In the genomic region with DNA sequence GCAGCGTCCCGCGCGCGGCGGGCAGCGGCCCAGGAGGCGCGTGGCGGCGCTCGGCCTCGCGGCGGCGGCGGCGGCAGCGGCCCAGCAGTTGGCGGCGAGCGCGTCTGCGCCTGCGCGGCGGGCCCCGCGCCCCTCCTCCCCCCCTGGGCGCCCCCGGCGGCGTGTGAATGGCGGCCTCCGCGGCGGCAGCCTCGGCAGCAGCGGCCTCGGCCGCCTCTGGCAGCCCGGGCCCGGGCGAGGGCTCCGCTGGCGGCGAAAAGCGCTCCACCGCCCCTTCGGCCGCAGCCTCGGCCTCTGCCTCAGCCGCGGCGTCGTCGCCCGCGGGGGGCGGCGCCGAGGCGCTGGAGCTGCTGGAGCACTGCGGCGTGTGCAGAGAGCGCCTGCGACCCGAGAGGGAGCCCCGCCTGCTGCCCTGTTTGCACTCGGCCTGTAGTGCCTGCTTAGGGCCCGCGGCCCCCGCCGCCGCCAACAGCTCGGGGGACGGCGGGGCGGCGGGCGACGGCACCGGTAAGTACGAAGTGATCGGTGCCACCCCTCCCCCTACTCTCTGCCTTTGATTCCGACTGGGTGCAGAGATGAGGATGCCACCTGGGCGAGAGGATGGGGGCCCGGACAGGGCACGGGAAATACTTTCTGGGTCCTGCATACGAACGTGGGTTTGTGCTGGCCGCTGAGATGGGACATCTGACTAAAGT, we compare ENCODE assay signal across 8 cellular contexts. TPM values are rescaled to one million over a fixed set of nuclear protein-coding genes. Genes with fewer than 3 reads are reported as not detected.
DNase-seq lines count a peak whose midpoint lies in the region; ATAC-seq and TF ChIP-seq lines count a peak whose summit lies in the region.

No MANE protein-coding gene starts in this region.

- POLR2A ChIA-PET in SK-N-SH (lab: Yijun Ruan, JAX), result interaction anchor here (0.9 to 4.0 kb wide), 5 partner anchors 9 to 68 kb away, joined by 3 to 45 read pairs (median 23); partner anchors contain the start of genes CHMP2A, UBE2M and ZBTB45

- H3K9ac ChIP-seq in SK-N-SH (peak overlapping the region; percentile 82), mucosa of rectum (ENCODE audit: low read depth in 1 of 2, low read length in 2 of 2) (peak overlapping the region; percentile 79 to 83)

- H3K36me3 ChIP-seq in SK-N-SH (replicated peaks in 1 of 2; ENCODE audit: control insufficient read depth in 1 of 2, insufficient read depth in 2 of 2, low read length in 1 of 2), result peaks cover 31 to 42% of the 10 kb centered on the region in 2 experiments
- peaks cover 26 to 41% of the 10 kb centered on the region in 2 donors for H3K36me3 ChIP-seq in mucosa of rectum (ENCODE audit: control insufficient read depth in 2 of 2, insufficient read depth in 2 of 2, low read length in 2 of 2)
- peaks cover 28 to 38% (median 36%) of the 10 kb centered on the region in 3 donors for H3K36me3 ChIP-seq in tibial artery

- H2AFZ ChIP-seq in SK-N-SH (ENCODE audit: low read depth), result no peak overlapping the region

- H3K27ac ChIP-seq in SK-N-SH (ENCODE audit: low read depth in 2 of 2, low read length in 1 of 2) (peak overlapping the region; percentile 91 to 97), mucosa of rectum (ENCODE audit: low read depth in 2 of 2, low read length in 2 of 2) (peak overlapping the region; percentile 98), tibial artery (peak overlapping the region; percentile 94 to 95)

- no peak; the same call in 1 of the 3 replicates for ATAC-seq in SK-N-SH treated with all-trans-retinoic acid at 6 μM for 48 hours
- ATAC-seq in HG02973 (IDR thresholded peaks at IDR 0.05; ENCODE audit: unreplicated experiment), result peak; percentile 39

- H4K20me1 ChIP-seq in SK-N-SH (ENCODE audit: insufficient read depth), result peaks cover 51% of the 10 kb centered on the region

- peak; percentile 96 for DNase-seq in SK-N-SH
- peak; percentile 69 for DNase-seq in T follicular helper cell (ENCODE audit: low read depth)
- peak; percentile 65 for DNase-seq in effector CD4-positive, alpha-beta T cell
- DNase-seq in tibial artery, result no peak
- no peak for DNase-seq in NCI-H146 treated with DMSO at 0.1 percent for 48 hours (lab: John Stamatoyannopoulos, UW; ENCODE audit: unreplicated experiment)

- peaks cover 11 to 20% of the 10 kb centered on the region in 2 experiments; a peak in 3 of 4 replicates for H3K4me1 ChIP-seq in SK-N-SH (ENCODE audit: control insufficient read depth in 1 of 2, insufficient read depth in 2 of 2, low read depth in 1 of 2, low read length in 1 of 2)
- peaks cover 16% of the 10 kb centered on the region in 2 donors for H3K4me1 ChIP-seq in mucosa of rectum (ENCODE audit: control insufficient read depth in 2 of 2, insufficient read depth in 2 of 2, low read length in 2 of 2)
- H3K4me1 ChIP-seq in tibial artery, result peaks cover 4 to 35% (median 28%) of the 10 kb centered on the region in 4 donors

- CTCF ChIA-PET in SK-N-SH (lab: Yijun Ruan, JAX), result interaction anchor here (1.3 to 2.3 kb wide), 4 partner anchors 10 to 31 kb away, joined by 4 to 10 read pairs (median 5); partner anchors contain the start of genes CHMP2A and ZBTB45

- 1% methylated on average over 12 of the region's 92 CpGs for WGBS in SK-N-SH (ENCODE audit: low lambda C conversion rate)

- peak overlapping the region; percentile 99 for H3K4me2 ChIP-seq in SK-N-SH

- H3K4me3 ChIP-seq in SK-N-SH (ENCODE audit: low read depth in 2 of 2, low read length in 1 of 2) (peak overlapping the region; percentile 94 to 97), mucosa of rectum (ENCODE audit: low read length in 2 of 2) (peak overlapping the region; percentile 76 to 87), tibial artery (peak overlapping the region; percentile 80 to 96)

- TF ChIP-seq EP300 in SK-N-SH (IDR thresholded peaks at IDR 0.05; ENCODE audit: borderline replicate concordance in 1 of 2, low read depth in 1 of 2, low read length in 1 of 2), result no peak

- H3K9me3 ChIP-seq in SK-N-SH, result no peaks in the 10 kb centered on the region
- H3K9me3 ChIP-seq in mucosa of rectum (ENCODE audit: control insufficient read depth in 2 of 2, low read length in 2 of 2), result no peaks in the 10 kb centered on the region
- H3K9me3 ChIP-seq in tibial artery, result no peaks in the 10 kb centered on the region

- no peaks in the 10 kb centered on the region for H3K9me2 ChIP-seq in SK-N-SH

- peaks cover 51% of the 10 kb centered on the region for H3K79me2 ChIP-seq in SK-N-SH (ENCODE audit: insufficient read depth)

- peaks cover 12% of the 10 kb centered on the region for H3F3A ChIP-seq in SK-N-SH (replicated peaks; ENCODE audit: insufficient read depth)

- TF ChIP-seq CTCF in SK-N-SH (IDR thresholded peaks at IDR 0.05), result no peak
- no peak for TF ChIP-seq CTCF in tibial artery (IDR thresholded peaks at IDR 0.05)

- no peaks in the 10 kb centered on the region for H3K27me3 ChIP-seq in SK-N-SH (ENCODE audit: insufficient read depth)
- H3K27me3 ChIP-seq in mucosa of rectum (ENCODE audit: control insufficient read depth in 2 of 2, insufficient read depth in 2 of 2, low read length in 2 of 2), result no peaks in the 10 kb centered on the region
- peaks cover 0 to under 1% of the 10 kb centered on the region in 2 donors for H3K27me3 ChIP-seq in tibial artery

- intact Hi-C loops in tibial artery (cut with DNase I; ENCODE audit: low total_unique reads), result no loop called here

- TF ChIP-seq RAD21 in SK-N-SH (IDR thresholded peaks at IDR 0.05; ENCODE audit: low read length), result no peak

TF ChIP-seq in SK-N-SH, 30 proteins besides CTCF, POLR2A, EP300 and RAD21:
- TF ChIP-seq SMC3 (IDR thresholded peaks at IDR 0.05; ENCODE audit: low read depth, low read length) (no peak), YY1 (IDR thresholded peaks at IDR 0.05; ENCODE audit: low read depth) (peak; percentile 54; the same call in 1 of the 2 replicates)

TF ChIP-seq in SK-N-SH treated with all-trans-retinoic acid at 6 μM for 48 hours, 23 proteins besides CTCF, POLR2A, EP300 and RAD21 (continues in another document):
- TF ChIP-seq ZNF70 (CRISPR knock-in tag; IDR thresholded peaks at IDR 0.05), result no peak
- no peak for TF ChIP-seq ESRRG (CRISPR knock-in tag; IDR thresholded peaks at IDR 0.05)
- no peak for TF ChIP-seq BACH2 (CRISPR knock-in tag; IDR thresholded peaks at IDR 0.05; ENCODE audit: borderline replicate concordance)
- TF ChIP-seq ZNF8 (CRISPR knock-in tag; IDR thresholded peaks at IDR 0.05), result no peak
- TF ChIP-seq ARNTL (CRISPR knock-in tag; IDR thresholded peaks at IDR 0.05; ENCODE audit: borderline replicate concordance, low read depth), result no peak
- TF ChIP-seq, protein P1, sequence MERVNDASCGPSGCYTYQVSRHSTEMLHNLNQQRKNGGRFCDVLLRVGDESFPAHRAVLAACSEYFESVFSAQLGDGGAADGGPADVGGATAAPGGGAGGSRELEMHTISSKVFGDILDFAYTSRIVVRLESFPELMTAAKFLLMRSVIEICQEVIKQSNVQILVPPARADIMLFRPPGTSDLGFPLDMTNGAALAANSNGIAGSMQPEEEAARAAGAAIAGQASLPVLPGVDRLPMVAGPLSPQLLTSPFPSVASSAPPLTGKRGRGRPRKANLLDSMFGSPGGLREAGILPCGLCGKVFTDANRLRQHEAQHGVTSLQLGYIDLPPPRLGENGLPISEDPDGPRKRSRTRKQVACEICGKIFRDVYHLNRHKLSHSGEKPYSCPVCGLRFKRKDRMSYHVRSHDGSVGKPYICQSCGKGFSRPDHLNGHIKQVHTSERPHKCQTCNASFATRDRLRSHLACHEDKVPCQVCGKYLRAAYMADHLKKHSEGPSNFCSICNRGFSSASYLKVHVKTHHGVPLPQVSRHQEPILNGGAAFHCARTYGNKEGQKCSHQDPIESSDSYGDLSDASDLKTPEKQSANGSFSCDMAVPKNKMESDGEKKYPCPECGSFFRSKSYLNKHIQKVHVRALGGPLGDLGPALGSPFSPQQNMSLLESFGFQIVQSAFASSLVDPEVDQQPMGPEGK (CRISPR knock-in tag; IDR thresholded peaks at IDR 0.05; ENCODE audit: borderline replicate concordance), result no peak
- TF ChIP-seq, protein P2, sequence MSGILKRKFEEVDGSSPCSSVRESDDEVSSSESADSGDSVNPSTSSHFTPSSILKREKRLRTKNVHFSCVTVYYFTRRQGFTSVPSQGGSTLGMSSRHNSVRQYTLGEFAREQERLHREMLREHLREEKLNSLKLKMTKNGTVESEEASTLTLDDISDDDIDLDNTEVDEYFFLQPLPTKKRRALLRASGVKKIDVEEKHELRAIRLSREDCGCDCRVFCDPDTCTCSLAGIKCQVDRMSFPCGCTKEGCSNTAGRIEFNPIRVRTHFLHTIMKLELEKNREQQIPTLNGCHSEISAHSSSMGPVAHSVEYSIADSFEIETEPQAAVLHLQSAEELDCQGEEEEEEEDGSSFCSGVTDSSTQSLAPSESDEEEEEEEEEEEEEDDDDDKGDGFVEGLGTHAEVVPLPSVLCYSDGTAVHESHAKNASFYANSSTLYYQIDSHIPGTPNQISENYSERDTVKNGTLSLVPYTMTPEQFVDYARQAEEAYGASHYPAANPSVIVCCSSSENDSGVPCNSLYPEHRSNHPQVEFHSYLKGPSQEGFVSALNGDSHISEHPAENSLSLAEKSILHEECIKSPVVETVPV (CRISPR knock-in tag; IDR thresholded peaks at IDR 0.05), result no peak
- TF ChIP-seq ZNF565 (CRISPR knock-in tag; conservative IDR thresholded peaks at IDR 0.05; ENCODE audit: low read depth), result no peak
- no peak for TF ChIP-seq TCF4 (CRISPR knock-in tag; IDR thresholded peaks at IDR 0.05; ENCODE audit: borderline replicate concordance)

RNA-seq across cellular contexts. Expression of gene TRIM28, which starts 0.9 kb away (rescaled TPM):
- polyA plus RNA-seq in SK-N-SH (2012; rRNA removed), result 321 and 594 TPM in 2 replicates
- 191 and 231 TPM in 2 replicates for polyA plus RNA-seq in SK-N-SH (2012; cell fraction: cytosol; rRNA removed)
- 1,222 and 1,964 TPM in 2 replicates for polyA plus RNA-seq in SK-N-SH (2012; cell fraction: nucleus; rRNA removed)

RNA-seq across cellular contexts. Expression of gene CHMP2A, which starts 10.2 kb away (rescaled TPM):
- polyA plus RNA-seq in SK-N-SH (2012; rRNA removed), result 308 and 381 TPM in 2 replicates
- polyA plus RNA-seq in SK-N-SH (2012; cell fraction: cytosol; rRNA removed), result 350 and 388 TPM in 2 replicates
- 218 and 251 TPM in 2 replicates for polyA plus RNA-seq in SK-N-SH (2012; cell fraction: nucleus; rRNA removed)

RNA-seq across cellular contexts. Expression of gene UBE2M, which starts 13.7 kb away (rescaled TPM):
- polyA plus RNA-seq in SK-N-SH (2012; rRNA removed), result 109 and 135 TPM in 2 replicates
- polyA plus RNA-seq in SK-N-SH (2012; cell fraction: cytosol; rRNA removed), result 102 and 103 TPM in 2 replicates
- 128 and 133 TPM in 2 replicates for polyA plus RNA-seq in SK-N-SH (2012; cell fraction: nucleus; rRNA removed)

RNA-seq across cellular contexts. Expression of gene ZBTB45, which starts 25.1 kb away (rescaled TPM):
- 7.9 and 11.3 TPM in 2 replicates for polyA plus RNA-seq in SK-N-SH (2012; rRNA removed)
- polyA plus RNA-seq in SK-N-SH (2012; cell fraction: cytosol; rRNA removed), result 4.4 and 6.0 TPM in 2 replicates
- polyA plus RNA-seq in SK-N-SH (2012; cell fraction: nucleus; rRNA removed), result 21.0 and 30.6 TPM in 2 replicates

RNA-seq across cellular contexts. Expression of gene MZF1, which starts 28.4 kb away (rescaled TPM):
- 31.8 and 38.4 TPM in 2 replicates for polyA plus RNA-seq in SK-N-SH (2012; rRNA removed)
- polyA plus RNA-seq in SK-N-SH (2012; cell fraction: cytosol; rRNA removed), result 7.0 and 10.2 TPM in 2 replicates
- 308 and 351 TPM in 2 replicates for polyA plus RNA-seq in SK-N-SH (2012; cell fraction: nucleus; rRNA removed)

Comparison
In these comparisons a context has a peak if more than half of its experiments do, and no peak if none do; other contexts are left out.
1. DNase-seq: peak in SK-N-SH (single experiment), T follicular helper cell (single experiment) and effector CD4-positive, alpha-beta T cell (single experiment); none in tibial artery (0 of 2) and NCI-H146 treated with DMSO at 0.1 percent for 48 hours (single experiment).
2. Peak in every context shown above with its lines, with median percentiles within 50 percentile points of each other: H3K27ac ChIP-seq and H3K4me3 ChIP-seq.